Comparison of ENCODE assay signal across 12 cellular contexts in genomic region chr16:87541882-87542234, GRCh38.
A peak's percentile ranks its signal among the peaks of the same experiment; 100 is the strongest.
DNase-seq lines count a peak whose midpoint lies in the region; ATAC-seq and TF ChIP-seq lines count a peak whose summit lies in the region.
"Had no signal": no experiment of that assay in that cellular context is flagged by ENCODE, and none has a peak within 500 bp of the region (broad histone marks: within the 10 kb centered on the region; RNA-seq: fewer than 3 reads in every experiment).

No MANE protein-coding gene starts in this region.

- peaks cover 0 to 38% (median 26%) of the 10 kb centered on the region in 5 donors for H3K4me1 ChIP-seq in subcutaneous abdominal adipose tissue (ENCODE audit: control insufficient read depth in 5 of 5, insufficient read depth in 5 of 5, low read length in 5 of 5)
- H3K4me1 ChIP-seq: uterus had no signal

- DNase-seq in cardiac fibroblast (ENCODE audit: low read depth in 2 of 2) (peak; percentile 40 to 64), hepatic stellate cell (ENCODE audit: low spot score) (peak; percentile 57), D341Med (ENCODE audit: low spot score) (no peak), middle frontal gyrus (ENCODE audit: extremely low spot score, low spot score) (no peak)
- DNase-seq: activated naive CD8-positive, alpha-beta T cell treated with anti-CD3 and anti-CD28 coated beads, Interleukin-2, amount 10 ng/mL, durations not matched to agents 7 days and 5 days; GDM1; immature natural killer cell; uterus had no signal

- TF ChIP-seq EP300 in Ishikawa (IDR thresholded peaks at IDR 0.05; ENCODE audit: borderline replicate concordance), result no peak

- no peak for ATAC-seq in GM19463 (IDR thresholded peaks at IDR 0.05; ENCODE audit: unreplicated experiment)
- ATAC-seq: K562 had no signal

- no peaks in the 10 kb centered on the region for H3K36me3 ChIP-seq in subcutaneous abdominal adipose tissue (ENCODE audit: control insufficient read depth in 5 of 5, insufficient read depth in 5 of 5, low read length in 5 of 5)
- H3K36me3 ChIP-seq: uterus had no signal

- no peak for TF ChIP-seq RAD21 in Ishikawa (IDR thresholded peaks at IDR 0.05; ENCODE audit: low read depth)

- H3K9me3 ChIP-seq in subcutaneous abdominal adipose tissue (ENCODE audit: control insufficient read depth in 5 of 5, low read length in 5 of 5), result peaks cover 0 to 8% (median 6%) of the 10 kb centered on the region in 5 donors
- H3K9me3 ChIP-seq: uterus had no signal

- no peak for TF ChIP-seq CTCF in cardiac fibroblast (IDR thresholded peaks at IDR 0.05; ENCODE audit: low read depth, low read length)

- H3K4me3 ChIP-seq in cardiac fibroblast (replicated peaks in 1 of 2; ENCODE audit: low read depth in 2 of 2, low read length in 2 of 2) (peak overlapping the region; percentile 6 to 33), subcutaneous abdominal adipose tissue (ENCODE audit: low read depth in 1 of 5, low read length in 5 of 5) (peak overlapping the region in 4 of 5 donors; percentile 5 to 45 (median 22))
- H3K4me3 ChIP-seq: K562, uterus had no signal

- peak overlapping the region in 3 of 5 donors; percentile 7 to 59 (median 55) for H3K9ac ChIP-seq in subcutaneous abdominal adipose tissue (ENCODE audit: low read length in 5 of 5)

- H3K27me3 ChIP-seq in subcutaneous abdominal adipose tissue (ENCODE audit: control insufficient read depth in 5 of 5, insufficient read depth in 4 of 5, low read length in 5 of 5), result peaks cover 0 to 20% (median 6%) of the 10 kb centered on the region in 5 donors

- H3K27ac ChIP-seq in subcutaneous abdominal adipose tissue (ENCODE audit: low read depth, low read length), result peak overlapping the region; percentile 69
- H3K27ac ChIP-seq: uterus had no signal

TF ChIP-seq in Ishikawa, 13 proteins besides CTCF, POLR2A, EP300 and RAD21:
- TF ChIP-seq YY1 (IDR thresholded peaks at IDR 0.05; ENCODE audit: low read depth) (no peak), TEAD4 (IDR thresholded peaks at IDR 0.05) (no peak), CEBPB (IDR thresholded peaks at IDR 0.05) (peak; percentile 76), NFIC (IDR thresholded peaks at IDR 0.05) (0 out of 2 replicates have a peak, but pooled peaks have one; percentile 22), FOXM1 (IDR thresholded peaks at IDR 0.05; ENCODE audit: borderline replicate concordance, low read depth) (no peak)

Comparison
In these comparisons a context has a peak if more than half of its experiments do, and no peak if none do; other contexts are left out.
1. DNase-seq: peak in cardiac fibroblast (2 of 2) and hepatic stellate cell (single experiment); none in D341Med (single experiment) and middle frontal gyrus (single experiment).